In the genomic region with DNA sequence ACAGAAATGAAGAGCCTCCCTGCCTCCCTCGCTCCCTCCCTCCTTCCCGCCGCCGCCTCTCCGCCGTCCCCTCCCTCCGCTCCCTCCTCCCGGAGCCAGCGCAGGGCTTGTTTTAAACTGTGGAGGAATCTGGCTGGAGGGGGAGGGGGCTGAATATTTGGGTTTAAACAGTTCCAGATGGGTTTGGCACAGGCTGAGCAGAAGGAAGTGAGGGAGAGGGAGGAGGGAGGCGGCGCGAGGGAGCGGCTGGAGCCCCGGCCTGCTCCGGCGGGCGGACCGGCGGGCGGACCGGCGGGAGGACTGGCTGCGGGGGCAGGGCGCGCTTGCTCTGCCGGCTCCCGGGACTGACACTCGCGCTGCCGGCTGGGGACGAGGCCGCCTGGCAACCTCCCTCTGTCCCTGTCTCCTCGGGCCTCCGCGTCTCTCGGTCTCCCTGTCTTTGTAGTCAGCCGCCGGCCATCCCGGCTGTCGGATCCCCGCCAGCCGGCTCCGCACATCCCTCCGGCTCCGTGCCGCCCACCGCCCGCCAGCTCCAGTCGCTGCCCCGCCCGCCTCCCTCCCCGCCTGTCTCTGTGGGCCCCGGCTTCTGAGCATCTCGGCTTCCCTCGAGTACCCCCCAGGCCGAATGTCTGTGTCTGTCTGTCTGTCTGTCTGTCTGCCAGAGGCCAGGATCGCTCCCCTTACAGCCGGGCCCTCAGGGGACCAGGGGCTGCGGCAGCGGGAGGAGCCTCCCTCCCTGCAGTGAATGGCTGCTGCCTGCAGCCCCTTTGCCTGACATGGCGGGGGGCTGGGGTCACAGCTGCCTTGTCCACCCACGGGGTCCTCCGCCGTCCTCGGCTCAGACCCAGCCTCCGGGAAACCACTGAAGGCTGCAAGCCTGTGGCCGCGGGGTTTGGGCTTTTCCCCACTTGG, we compare ENCODE assay signal across 8 cellular contexts. TPM values are rescaled to one million over a fixed set of nuclear protein-coding genes. Genes with fewer than 3 reads are reported as not detected.
DNase-seq lines count a peak whose midpoint lies in the region; ATAC-seq and TF ChIP-seq lines count a peak whose summit lies in the region.

No MANE protein-coding gene starts in this region.

- no peaks in the 10 kb centered on the region for H3K36me3 Mint-ChIP-seq in CD8-positive, alpha-beta T cell
- H3K36me3 Mint-ChIP-seq in naive B cell = no peaks in the 10 kb centered on the region

- no peaks in the 10 kb centered on the region for H3K36me3 ChIP-seq in CD8-positive, alpha-beta T cell (ENCODE audit: insufficient read depth, low read length)
- no peaks in the 10 kb centered on the region for H3K36me3 ChIP-seq in upper lobe of right lung

- peak in 1 of 7 experiments; percentile 24 for DNase-seq in CD8-positive, alpha-beta T cell
- DNase-seq in Kasumi-1 (lab: John Stamatoyannopoulos, UW) (peak; percentile 32 to 40), fibroblast of the conjunctiva (ENCODE audit: low read depth) (peak; percentile 97), naive B cell (no peak), upper lobe of right lung (peak; percentile 87)
- peak; percentile 65 for DNase-seq in activated CD8-positive, alpha-beta memory T cell treated with anti-CD3 and anti-CD28 coated beads for 24 hours

- no peak for TF ChIP-seq CTCF in CD8-positive, alpha-beta T cell (IDR thresholded peaks at IDR 0.05)
- TF ChIP-seq CTCF in upper lobe of right lung (IDR thresholded peaks at IDR 0.05) = no peak

- CTCF ChIA-PET in CD8-positive, alpha-beta T cell (lab: Charles Lee) = no interaction called here

- intact Hi-C loops in CD8-positive, alpha-beta T cell (cut with DNase I, micrococcal nuclease) = loop anchor here in 1 of 2 experiments (1.0 kb wide), 1 partner anchor 45 kb away; no protein-coding TSS in a partner anchor
- intact Hi-C loops in upper lobe of right lung (cut with DNase I) = no loop called here

- no peak overlapping the region for H3K27ac Mint-ChIP-seq in CD8-positive, alpha-beta T cell
- peak overlapping the region in 1 of 6 donors; percentile 89 for H3K27ac Mint-ChIP-seq in naive B cell

- H3K9me3 ChIP-seq in CD8-positive, alpha-beta T cell (ENCODE audit: low read length) = no peaks in the 10 kb centered on the region
- H3K9me3 ChIP-seq in upper lobe of right lung = no peaks in the 10 kb centered on the region

- peaks cover 7% of the 10 kb centered on the region for H3K4me1 Mint-ChIP-seq in CD8-positive, alpha-beta T cell (ENCODE audit: low read depth)
- H3K4me1 Mint-ChIP-seq in naive B cell = peaks cover 0 to 8% (median 8%) of the 10 kb centered on the region in 3 donors

- peaks cover 5% of the 10 kb centered on the region for H3K4me1 ChIP-seq in CD8-positive, alpha-beta T cell (ENCODE audit: insufficient read depth, low read length)
- peaks cover 40% of the 10 kb centered on the region for H3K4me1 ChIP-seq in upper lobe of right lung

- POLR2A ChIA-PET in CD8-positive, alpha-beta T cell (lab: Charles Lee) = no interaction called here

- peak overlapping the region; percentile 37 for H3K4me3 ChIP-seq in CD8-positive, alpha-beta T cell (ENCODE audit: low read depth, low read length)
- peak overlapping the region; percentile 52 for H3K4me3 ChIP-seq in upper lobe of right lung

- peak; percentile 38 for ATAC-seq in CD8-positive, alpha-beta T cell
- peak; percentile 25 to 48 for ATAC-seq in naive B cell (ENCODE audit: low read depth in 2 of 2)
- ATAC-seq in upper lobe of right lung = peak; percentile 75
- no peak for ATAC-seq in GM19467 (IDR thresholded peaks at IDR 0.05; ENCODE audit: unreplicated experiment)
- ATAC-seq in GM19452 (IDR thresholded peaks at IDR 0.05; ENCODE audit: unreplicated experiment) = no peak

- no peaks in the 10 kb centered on the region for H3K9me3 Mint-ChIP-seq in CD8-positive, alpha-beta T cell
- H3K9me3 Mint-ChIP-seq in naive B cell = no peaks in the 10 kb centered on the region

- H3K27me3 ChIP-seq in CD8-positive, alpha-beta T cell (ENCODE audit: insufficient read depth, low read length) = peaks cover 6% of the 10 kb centered on the region
- H3K27me3 ChIP-seq in upper lobe of right lung = no peaks in the 10 kb centered on the region

- peaks cover 39% of the 10 kb centered on the region for H3K27me3 Mint-ChIP-seq in CD8-positive, alpha-beta T cell (ENCODE audit: low read depth)
- H3K27me3 Mint-ChIP-seq in naive B cell = peaks cover 34 to 68% (median 63%) of the 10 kb centered on the region in 3 donors

- H3K27ac ChIP-seq in CD8-positive, alpha-beta T cell (ENCODE audit: low read depth, low read length) = no peak overlapping the region
- peak overlapping the region; percentile 72 for H3K27ac ChIP-seq in upper lobe of right lung

- peak overlapping the region; percentile 42 for H3K4me3 Mint-ChIP-seq in CD8-positive, alpha-beta T cell
- H3K4me3 Mint-ChIP-seq in naive B cell = peak overlapping the region in 7 of 8 donors; percentile 5 to 82 (median 54)

RNA-seq across cellular contexts. Expression of a gene that starts 7.6 kb away (rescaled TPM):
- total RNA-seq in CD8-positive, alpha-beta T cell = not detected
- not detected for polyA plus RNA-seq in naive B cell (ENCODE audit: low read depth in 6 of 6)
- total RNA-seq in upper lobe of right lung = 7.8 TPM

Comparison
In these comparisons a context has a peak if more than half of its experiments do, and no peak if none do; other contexts are left out.
1. ATAC-seq: peak in CD8-positive, alpha-beta T cell (single experiment), naive B cell (2 of 2) and upper lobe of right lung (single experiment); none in GM19467 (single experiment) and GM19452 (single experiment).